Comparison of ENCODE assay signal across 15 cellular contexts in the genomic region with DNA sequence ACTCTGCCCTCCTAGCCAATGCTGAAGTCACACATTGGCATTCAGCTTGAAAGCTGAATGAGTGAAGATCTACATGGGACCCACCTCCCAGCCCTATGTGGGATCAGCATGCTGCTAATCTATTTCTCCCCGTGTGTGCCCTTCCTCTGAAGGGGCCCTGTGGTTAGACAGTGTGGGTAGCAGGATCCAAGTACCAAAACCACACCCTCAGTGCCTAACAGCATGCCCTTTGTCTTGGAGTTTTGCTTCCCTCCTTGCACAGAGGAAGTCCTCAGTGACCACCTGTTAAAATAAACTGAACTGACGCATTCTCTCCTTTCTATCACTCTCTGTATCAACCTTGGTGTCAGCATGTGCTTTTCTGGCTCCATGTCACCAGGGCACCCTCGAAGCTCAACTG. TPM values are rescaled to one million over a fixed set of nuclear protein-coding genes. Genes with fewer than 3 reads are reported as not detected.
DNase-seq lines count a peak whose midpoint lies in the region; ATAC-seq, FAIRE-seq and TF ChIP-seq lines count a peak whose summit lies in the region.
"Had no signal": no experiment of that assay in that cellular context is flagged by ENCODE, and none has a peak within 500 bp of the region (broad histone marks: within the 10 kb centered on the region; RNA-seq: fewer than 3 reads in every experiment).

No MANE protein-coding gene starts in this region.

- no peak overlapping the region for H2AFZ ChIP-seq in neural progenitor cell (replicated peaks)

- intact Hi-C loops in activated CD8-positive, alpha-beta T cell treated with anti-CD3 and anti-CD28 coated beads for 36 hours (cut with micrococcal nuclease), result loop anchor here (1.0 to 10.0 kb wide), 2 partner anchors 213 to 305 kb away; a partner anchor contains a TSS

- H3K4me2 ChIP-seq in neural progenitor cell, result no peak overlapping the region

- no peaks in the 10 kb centered on the region for H4K20me1 ChIP-seq in neural progenitor cell (ENCODE audit: low read depth)

- H3K27ac Mint-ChIP-seq in activated CD8-positive, alpha-beta T cell treated with anti-CD3 and anti-CD28 coated beads for 36 hours, result no peak overlapping the region
- no peak overlapping the region for H3K27ac Mint-ChIP-seq in neural progenitor cell

- H3K27ac ChIP-seq in substantia nigra (ENCODE audit: low read depth, low read length, poor library complexity, severe bottlenecking), result peak overlapping the region; percentile 52
- no peak overlapping the region for H3K27ac ChIP-seq in neural progenitor cell
- H3K27ac ChIP-seq: sigmoid colon, SK-N-MC had no signal

- peak; percentile 5 for DNase-seq in activated gamma-delta T cell treated with Interleukin-2 at 50 U/mL for 16 hours
- DNase-seq in activated gamma-delta T cell (lab: John Stamatoyannopoulos, UW), result no peak
- peak; percentile 89 for DNase-seq in NB4 (ENCODE audit: low read depth)
- DNase-seq in activated CD8-positive, alpha-beta T cell treated with anti-CD3 and anti-CD28 coated beads for 36 hours, result peak; percentile 63
- no peak for DNase-seq in substantia nigra (lab: John Stamatoyannopoulos, UW)
- DNase-seq in neural progenitor cell (ENCODE audit: low spot score), result no peak
- DNase-seq in GM12892 (ENCODE audit: insufficient read length), result no peak
- DNase-seq in SK-N-DZ (ENCODE audit: low spot score), result no peak
- DNase-seq: activated CD8-positive, alpha-beta memory T cell treated with anti-CD3 and anti-CD28 coated beads for 24 hours; anterior cingulate cortex; hippocampal formation; midbrain; sigmoid colon had no signal

- H3K27me3 Mint-ChIP-seq in activated CD8-positive, alpha-beta T cell treated with anti-CD3 and anti-CD28 coated beads for 36 hours, result peaks cover 10% of the 10 kb centered on the region
- no peaks in the 10 kb centered on the region for H3K27me3 Mint-ChIP-seq in neural progenitor cell (ENCODE audit: insufficient read depth, low read depth)

- no peaks in the 10 kb centered on the region for H3K27me3 ChIP-seq in neural progenitor cell
- H3K27me3 ChIP-seq: sigmoid colon had no signal

- no peaks in the 10 kb centered on the region for H3K9me3 Mint-ChIP-seq in activated CD8-positive, alpha-beta T cell treated with anti-CD3 and anti-CD28 coated beads for 36 hours
- H3K9me3 Mint-ChIP-seq in neural progenitor cell, result no peaks in the 10 kb centered on the region

- FAIRE-seq in GM12892 (lab: Jason Lieb, UNC), result no peak
- FAIRE-seq: endometrium had no signal

- CTCF ChIA-PET in activated CD8-positive, alpha-beta T cell treated with anti-CD3 and anti-CD28 coated beads for 36 hours (lab: Charles Lee), result interaction anchor here (0.8 to 17.2 kb wide), 6 partner anchors 39 to 858 kb away, joined by 3 to 409 read pairs (median 5); no protein-coding TSS in a partner anchor

- no peaks in the 10 kb centered on the region for H3K9me3 ChIP-seq in neural progenitor cell (ENCODE audit: low read depth)
- H3K9me3 ChIP-seq: sigmoid colon had no signal

- peaks cover 20% of the 10 kb centered on the region for H3K4me1 Mint-ChIP-seq in activated CD8-positive, alpha-beta T cell treated with anti-CD3 and anti-CD28 coated beads for 36 hours (ENCODE audit: low read depth)
- peaks cover 4% of the 10 kb centered on the region for H3K4me1 Mint-ChIP-seq in neural progenitor cell

- TF ChIP-seq CTCF in NB4 (IDR thresholded peaks at IDR 0.05; ENCODE audit: low read depth, low read length) (no peak), neural progenitor cell (IDR thresholded peaks at IDR 0.05) (no peak)
- no peak for TF ChIP-seq CTCF in activated CD8-positive, alpha-beta T cell treated with anti-CD3 and anti-CD28 coated beads for 36 hours (IDR thresholded peaks at IDR 0.05)

- H3K4me3 Mint-ChIP-seq in activated CD8-positive, alpha-beta T cell treated with anti-CD3 and anti-CD28 coated beads for 36 hours, result no peak overlapping the region
- H3K4me3 Mint-ChIP-seq in neural progenitor cell, result no peak overlapping the region

- no peak overlapping the region for H3K9ac ChIP-seq in neural progenitor cell

- H3K36me3 Mint-ChIP-seq in activated CD8-positive, alpha-beta T cell treated with anti-CD3 and anti-CD28 coated beads for 36 hours (ENCODE audit: low read depth), result no peaks in the 10 kb centered on the region
- no peaks in the 10 kb centered on the region for H3K36me3 Mint-ChIP-seq in neural progenitor cell

- H3K4me3 ChIP-seq in NB4 (ENCODE audit: low read depth, low read length) (no peak overlapping the region), neural progenitor cell (no peak overlapping the region)
- H3K4me3 ChIP-seq: sigmoid colon, SK-N-MC had no signal

- peaks cover 5% of the 10 kb centered on the region for H3K4me1 ChIP-seq in neural progenitor cell
- H3K4me1 ChIP-seq: sigmoid colon had no signal

- H3K36me3 ChIP-seq in neural progenitor cell, result no peaks in the 10 kb centered on the region
- H3K36me3 ChIP-seq: sigmoid colon had no signal

- peak; percentile 78 for ATAC-seq in activated CD8-positive, alpha-beta T cell treated with anti-CD3 and anti-CD28 coated beads for 36 hours

- TF ChIP-seq POLR2A in NB4 (IDR thresholded peaks at IDR 0.05; ENCODE audit: extremely low read depth, insufficient read length), result no peak
- TF ChIP-seq POLR2A in GM12892 (IDR thresholded peaks at IDR 0.05; ENCODE audit: low read depth, low read length), result no peak

- H3F3A ChIP-seq in neural progenitor cell (ENCODE audit: low read depth), result no peaks in the 10 kb centered on the region

- H3K79me2 ChIP-seq in neural progenitor cell (ENCODE audit: low read depth), result no peaks in the 10 kb centered on the region

- POLR2A ChIA-PET in activated CD8-positive, alpha-beta T cell treated with anti-CD3 and anti-CD28 coated beads for 36 hours (lab: Charles Lee), result no interaction called here

RNA-seq across cellular contexts. Expression of a gene that starts 25.0 kb away (rescaled TPM):
- total RNA-seq in activated CD8-positive, alpha-beta T cell treated with anti-CD3 and anti-CD28 coated beads for 36 hours, result not detected
- total RNA-seq in neural progenitor cell (ENCODE audit: low replicate concordance), result 0.12 and 0.69 TPM in 2 replicates
- not detected for polyA plus RNA-seq in GM12892 (2012; ENCODE audit: missing spikeins)
- not detected in 2 replicates for polyA plus RNA-seq in SK-N-DZ (2014; cell fraction: cytosol; rRNA removed)
- not detected in 2 replicates for polyA plus RNA-seq in SK-N-DZ (2014; cell fraction: nucleus; rRNA removed)

Comparison
In these comparisons a context has a peak if more than half of its experiments do, and no peak if none do; other contexts are left out.
1. DNase-seq: peak in activated gamma-delta T cell treated with Interleukin-2 at 50 U/mL for 16 hours (single experiment), NB4 (single experiment) and activated CD8-positive, alpha-beta T cell treated with anti-CD3 and anti-CD28 coated beads for 36 hours (single experiment); none in activated gamma-delta T cell (single experiment), substantia nigra (0 of 49), neural progenitor cell (single experiment), GM12892 (single experiment) and SK-N-DZ (single experiment).